1 cellular context compared by ENCODE assay signal in the genomic region with DNA sequence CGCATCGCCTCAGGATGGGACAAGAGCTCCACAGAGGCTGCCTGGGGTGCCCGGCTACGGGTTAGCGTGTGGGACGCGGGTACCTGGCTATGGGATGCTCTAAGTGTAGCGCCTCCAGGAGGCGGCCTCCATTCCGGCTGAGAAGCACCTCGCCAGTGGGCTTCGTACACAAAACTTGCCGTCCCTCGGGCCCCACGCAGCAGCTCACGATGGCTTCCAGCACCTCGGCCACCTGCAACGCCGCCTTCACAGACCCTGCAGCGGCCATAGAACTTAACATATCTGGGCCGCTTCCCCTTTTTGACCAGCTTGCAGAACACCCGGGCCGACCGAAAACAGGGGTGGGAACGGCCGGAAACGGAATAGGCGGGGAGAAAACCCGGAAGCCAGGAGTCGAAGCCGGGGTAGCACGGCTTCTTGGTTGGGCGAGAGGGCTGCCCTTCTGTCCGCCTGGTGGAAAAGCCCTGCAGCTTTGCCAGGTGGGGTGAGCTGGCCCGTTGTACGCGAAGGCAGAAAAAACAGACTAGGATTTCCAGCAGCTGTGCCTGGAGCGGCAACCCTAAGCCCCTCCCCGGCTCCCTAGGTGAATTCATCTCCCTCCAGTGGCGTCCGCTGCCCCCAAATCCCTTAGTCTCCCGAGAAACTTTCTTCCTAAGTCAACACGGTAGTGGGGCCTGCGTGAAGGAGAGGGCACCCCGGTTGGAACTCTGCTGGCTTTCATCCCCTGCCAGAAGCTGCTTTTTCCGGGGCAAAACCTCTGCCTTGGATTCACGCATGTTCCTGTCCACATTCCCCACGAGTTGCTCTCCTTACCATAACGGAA.
TF ChIP-seq lines count a peak whose summit lies in the region.

Gene BBS10, minus strand, starts transcription at position 337 of the 823 bp plus-strand sequence. Its CDS starts 57 bp downstream, at position 280.

TF ChIP-seq in SK-N-SH, 30 proteins besides CTCF, POLR2A, EP300 and RAD21 (continued from another document):
- TF ChIP-seq FOXJ3 (CRISPR knock-in tag; IDR thresholded peaks at IDR 0.05) (no peak), NRF1 (IDR thresholded peaks at IDR 0.05; ENCODE audit: low read depth, low read length) (no peak), GABPA (IDR thresholded peaks at IDR 0.05; ENCODE audit: low read depth) (peak; percentile 99), ELF1 (IDR thresholded peaks at IDR 0.05) (peak; percentile 94), PBX3 (IDR thresholded peaks at IDR 0.05) (peak; percentile 98), POLR2AphosphoS5 (IDR thresholded peaks at IDR 0.05; ENCODE audit: low read depth, low read length) (peak; percentile 96), GATA2 (CRISPR knock-in tag; IDR thresholded peaks at IDR 0.05) (no peak), FOXM1 (IDR thresholded peaks at IDR 0.05; ENCODE audit: low read depth) (no peak), USF1 (IDR thresholded peaks at IDR 0.05; ENCODE audit: borderline replicate concordance, low read depth) (no peak; the same call in 1 of the 2 replicates), TAF1 (IDR thresholded peaks at IDR 0.05; ENCODE audit: borderline replicate concordance, low read depth, low read length) (peak; percentile 81), YY1 (IDR thresholded peaks at IDR 0.05; ENCODE audit: low read depth) (peak; percentile 67; the same call in 1 of the 2 replicates)
- TF ChIP-seq, protein P1, sequence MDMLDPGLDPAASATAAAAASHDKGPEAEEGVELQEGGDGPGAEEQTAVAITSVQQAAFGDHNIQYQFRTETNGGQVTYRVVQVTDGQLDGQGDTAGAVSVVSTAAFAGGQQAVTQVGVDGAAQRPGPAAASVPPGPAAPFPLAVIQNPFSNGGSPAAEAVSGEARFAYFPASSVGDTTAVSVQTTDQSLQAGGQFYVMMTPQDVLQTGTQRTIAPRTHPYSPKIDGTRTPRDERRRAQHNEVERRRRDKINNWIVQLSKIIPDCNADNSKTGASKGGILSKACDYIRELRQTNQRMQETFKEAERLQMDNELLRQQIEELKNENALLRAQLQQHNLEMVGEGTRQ (IDR thresholded peaks at IDR 0.05; ENCODE audit: borderline replicate concordance, low read depth, low read length): no peak
- TF ChIP-seq, protein P2, sequence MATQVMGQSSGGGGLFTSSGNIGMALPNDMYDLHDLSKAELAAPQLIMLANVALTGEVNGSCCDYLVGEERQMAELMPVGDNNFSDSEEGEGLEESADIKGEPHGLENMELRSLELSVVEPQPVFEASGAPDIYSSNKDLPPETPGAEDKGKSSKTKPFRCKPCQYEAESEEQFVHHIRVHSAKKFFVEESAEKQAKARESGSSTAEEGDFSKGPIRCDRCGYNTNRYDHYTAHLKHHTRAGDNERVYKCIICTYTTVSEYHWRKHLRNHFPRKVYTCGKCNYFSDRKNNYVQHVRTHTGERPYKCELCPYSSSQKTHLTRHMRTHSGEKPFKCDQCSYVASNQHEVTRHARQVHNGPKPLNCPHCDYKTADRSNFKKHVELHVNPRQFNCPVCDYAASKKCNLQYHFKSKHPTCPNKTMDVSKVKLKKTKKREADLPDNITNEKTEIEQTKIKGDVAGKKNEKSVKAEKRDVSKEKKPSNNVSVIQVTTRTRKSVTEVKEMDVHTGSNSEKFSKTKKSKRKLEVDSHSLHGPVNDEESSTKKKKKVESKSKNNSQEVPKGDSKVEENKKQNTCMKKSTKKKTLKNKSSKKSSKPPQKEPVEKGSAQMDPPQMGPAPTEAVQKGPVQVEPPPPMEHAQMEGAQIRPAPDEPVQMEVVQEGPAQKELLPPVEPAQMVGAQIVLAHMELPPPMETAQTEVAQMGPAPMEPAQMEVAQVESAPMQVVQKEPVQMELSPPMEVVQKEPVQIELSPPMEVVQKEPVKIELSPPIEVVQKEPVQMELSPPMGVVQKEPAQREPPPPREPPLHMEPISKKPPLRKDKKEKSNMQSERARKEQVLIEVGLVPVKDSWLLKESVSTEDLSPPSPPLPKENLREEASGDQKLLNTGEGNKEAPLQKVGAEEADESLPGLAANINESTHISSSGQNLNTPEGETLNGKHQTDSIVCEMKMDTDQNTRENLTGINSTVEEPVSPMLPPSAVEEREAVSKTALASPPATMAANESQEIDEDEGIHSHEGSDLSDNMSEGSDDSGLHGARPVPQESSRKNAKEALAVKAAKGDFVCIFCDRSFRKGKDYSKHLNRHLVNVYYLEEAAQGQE (IDR thresholded peaks at IDR 0.05; ENCODE audit: low read depth, low read length): no peak
